ENCODE assay signal across 2 cellular contexts in genomic region chr19:55014714-55015113, GRCh38.
TF ChIP-seq lines count a peak whose summit lies in the region.

No MANE protein-coding gene starts in this region.

TF ChIP-seq in PFSK-1, 5 proteins besides CTCF, POLR2A, EP300 and RAD21:
- TF ChIP-seq TAF1 (IDR thresholded peaks at IDR 0.05; ENCODE audit: borderline replicate concordance, insufficient read depth, low read length): no peak
- no peak for TF ChIP-seq POLR2AphosphoS5 (IDR thresholded peaks at IDR 0.05; ENCODE audit: low read depth, low read length)
- TF ChIP-seq REST (IDR thresholded peaks at IDR 0.05; ENCODE audit: insufficient read depth in 1 of 2, low read depth in 2 of 2, low read length in 2 of 2): peak in 1 of 2 experiments; percentile 5; a peak in 1 of 4 replicates
- peak; percentile 70 for TF ChIP-seq FOXP2 (optimal IDR thresholded peaks at IDR 0.05; ENCODE audit: borderline replicate concordance, extremely low read depth, extremely low read length, insufficient read depth)

TF ChIP-seq in H1, 55 proteins besides CTCF, POLR2A, EP300 and RAD21:
- TF ChIP-seq SP2 (IDR thresholded peaks at IDR 0.05; ENCODE audit: low read length) (no peak), EGR1 (IDR thresholded peaks at IDR 0.05; ENCODE audit: borderline replicate concordance, low read depth, low read length) (no peak), CBX8 (IDR thresholded peaks at IDR 0.05; ENCODE audit: borderline replicate concordance, low read depth, low read length) (no peak), CBX5 (IDR thresholded peaks at IDR 0.05; ENCODE audit: low read depth, low read length) (no peak), ASH2L (IDR thresholded peaks at IDR 0.05; ENCODE audit: low read length) (no peak), TBP (IDR thresholded peaks at IDR 0.05; ENCODE audit: low read depth, low read length) (no peak), NANOG (IDR thresholded peaks at IDR 0.05; ENCODE audit: insufficient read depth, low read depth, low read length, poor library complexity, severe bottlenecking) (no peak), NRF1 (IDR thresholded peaks at IDR 0.05; ENCODE audit: low read depth, low read length) (no peak), JUN (IDR thresholded peaks at IDR 0.05; ENCODE audit: low read depth, low read length) (no peak), RFX5 (IDR thresholded peaks at IDR 0.05; ENCODE audit: borderline replicate concordance, low read depth, low read length) (no peak), E2F6 (IDR thresholded peaks at IDR 0.05) (no peak), CHD2 (IDR thresholded peaks at IDR 0.05; ENCODE audit: low read length) (no peak), YY1 (IDR thresholded peaks at IDR 0.05; ENCODE audit: low read depth, low read length) (no peak)
